In genomic region chr19:30848626-30849322, GRCh38 we compare ENCODE assay signal across 21 cellular contexts.
"Had no signal": no experiment of that assay in that cellular context is flagged by ENCODE, and none has a peak within 500 bp of the region (broad histone marks: within the 10 kb centered on the region; RNA-seq: fewer than 3 reads in every experiment).

No MANE protein-coding gene starts in this region.

- H3K4me1 Mint-ChIP-seq: activated CD4-positive, alpha-beta T cell treated with anti-CD3 and anti-CD28 coated beads, Interleukin-2, amount 10 ng/mL, durations not matched to agents 7 days and 5 days; activated naive CD4-positive, alpha-beta T cell treated with anti-CD3 and anti-CD28 coated beads, Interleukin-2, amount 50 U/mL, for 24 hours; naive B cell; stimulated activated memory B cell treated with anti-CD40 and anti-IgM and Interleukin-4, amounts not matched to agents 10 μg/mL and 1 μg/mL and 100 μg/mL, for 72 hours had no signal

- H3K27me3 Mint-ChIP-seq: activated CD4-positive, alpha-beta T cell treated with anti-CD3 and anti-CD28 coated beads, Interleukin-2, amount 10 ng/mL, durations not matched to agents 7 days and 5 days; activated naive CD4-positive, alpha-beta T cell treated with anti-CD3 and anti-CD28 coated beads, Interleukin-2, amount 50 U/mL, for 24 hours; naive B cell; progenitor cell of endocrine pancreas; stimulated activated memory B cell treated with anti-CD40 and anti-IgM and Interleukin-4, amounts not matched to agents 10 μg/mL and 1 μg/mL and 100 μg/mL, for 72 hours had no signal

- ATAC-seq: activated CD4-positive, CD25-positive, alpha-beta regulatory T cell treated with anti-CD3 and anti-CD28 coated beads, Interleukin-2, amount 50 U/mL, for 24 hours; activated CD8-positive, alpha-beta T cell treated with anti-CD3 and anti-CD28 coated beads, Interleukin-2, amount 10 ng/mL, durations not matched to agents 7 days and 5 days; body of pancreas; heart right ventricle; left colon; lower lobe of right lung; stimulated activated memory B cell treated with anti-CD40 and anti-IgM and Interleukin-4, amounts not matched to agents 10 μg/mL and 1 μg/mL and 100 μg/mL, for 72 hours had no signal

- H3K36me3 Mint-ChIP-seq: activated naive CD4-positive, alpha-beta T cell treated with anti-CD3 and anti-CD28 coated beads, Interleukin-2, amount 50 U/mL, for 24 hours; naive B cell; stimulated activated memory B cell treated with anti-CD40 and anti-IgM and Interleukin-4, amounts not matched to agents 10 μg/mL and 1 μg/mL and 100 μg/mL, for 72 hours had no signal

- H3K4me3 Mint-ChIP-seq: activated CD4-positive, alpha-beta T cell treated with anti-CD3 and anti-CD28 coated beads, Interleukin-2, amount 10 ng/mL, durations not matched to agents 7 days and 5 days; activated CD8-positive, alpha-beta T cell treated with anti-CD3 and anti-CD28 coated beads, Interleukin-2, amount 10 ng/mL, durations not matched to agents 7 days and 5 days; activated naive CD4-positive, alpha-beta T cell treated with anti-CD3 and anti-CD28 coated beads, Interleukin-2, amount 50 U/mL, for 24 hours; activated T-helper 1 cell treated with anti-CD3 and anti-CD28 coated beads, Interleukin-12 subunit alpha, Interleukin-12 subunit beta, Interleukin-2, Interleukin-4 antibody, amounts not matched to agents 30 ng/mL and 10 ng/mL and 1 ng/mL, durations not matched to agents 14 hours and 24 hours and 36 hours; naive B cell; stimulated activated memory B cell treated with anti-CD40 and anti-IgM and Interleukin-4, amounts not matched to agents 10 μg/mL and 1 μg/mL and 100 μg/mL, for 72 hours had no signal

- H3K36me3 ChIP-seq: heart right ventricle, lower lobe of right lung, stomach, suprapubic skin, tibial nerve, uterus had no signal

- H3K4me3 ChIP-seq: body of pancreas, heart right ventricle, lower lobe of right lung, skin epidermis, stomach, suprapubic skin, tibial nerve, uterus had no signal

- H3K9me3 ChIP-seq: body of pancreas, heart right ventricle, lower lobe of right lung, stomach, suprapubic skin, tibial nerve, uterus had no signal

- H3K27ac Mint-ChIP-seq: activated CD4-positive, alpha-beta T cell treated with anti-CD3 and anti-CD28 coated beads, Interleukin-2, amount 10 ng/mL, durations not matched to agents 7 days and 5 days; activated CD8-positive, alpha-beta T cell treated with anti-CD3 and anti-CD28 coated beads, Interleukin-2, amount 10 ng/mL, durations not matched to agents 7 days and 5 days; activated naive CD4-positive, alpha-beta T cell treated with anti-CD3 and anti-CD28 coated beads, Interleukin-2, amount 50 U/mL, for 24 hours; activated T-helper 1 cell treated with anti-CD3 and anti-CD28 coated beads, Interleukin-12 subunit alpha, Interleukin-12 subunit beta, Interleukin-2, Interleukin-4 antibody, amounts not matched to agents 30 ng/mL and 10 ng/mL and 1 ng/mL, durations not matched to agents 14 hours and 24 hours and 36 hours; progenitor cell of endocrine pancreas; stimulated activated memory B cell treated with anti-CD40 and anti-IgM and Interleukin-4, amounts not matched to agents 10 μg/mL and 1 μg/mL and 100 μg/mL, for 72 hours had no signal

- H3K4me1 ChIP-seq: body of pancreas, heart right ventricle, lower lobe of right lung, stomach, suprapubic skin, uterus had no signal

- H3K9me3 Mint-ChIP-seq: activated CD4-positive, alpha-beta T cell treated with anti-CD3 and anti-CD28 coated beads, Interleukin-2, amount 10 ng/mL, durations not matched to agents 7 days and 5 days; activated naive CD4-positive, alpha-beta T cell treated with anti-CD3 and anti-CD28 coated beads, Interleukin-2, amount 50 U/mL, for 24 hours; activated T-helper 1 cell treated with anti-CD3 and anti-CD28 coated beads, Interleukin-12 subunit alpha, Interleukin-12 subunit beta, Interleukin-2, Interleukin-4 antibody, amounts not matched to agents 30 ng/mL and 10 ng/mL and 1 ng/mL, durations not matched to agents 14 hours and 24 hours and 36 hours had no signal

- DNase-seq: activated CD4-positive, alpha-beta T cell treated with anti-CD3 and anti-CD28 coated beads, Interleukin-2, amount 10 ng/mL, durations not matched to agents 7 days and 5 days; activated CD8-positive, alpha-beta T cell treated with anti-CD3 and anti-CD28 coated beads, Interleukin-2, amount 10 ng/mL, durations not matched to agents 7 days and 5 days; activated gamma-delta T cell treated with Interleukin-2 at 50 U/mL for 16 hours; anterior cingulate cortex; body of pancreas; heart right ventricle; left colon; lower lobe of right lung; naive B cell; stimulated activated CD4-positive, alpha-beta T cell treated with anti-CD3 and anti-CD28 coated beads, Interleukin-2, amount 100 ng/mL, for 24 hours; stomach; uterus had no signal

- H3K27ac ChIP-seq: body of pancreas, epithelial cell of prostate, heart right ventricle, lower lobe of right lung, skin epidermis, stomach, suprapubic skin, tibial nerve, uterus had no signal

- H3K27me3 ChIP-seq: body of pancreas, stomach, suprapubic skin, tibial nerve, uterus had no signal
